25 cellular contexts compared by ENCODE assay signal in genomic region chr1:29959356-29959755, GRCh38.
DNase-seq lines count a peak whose midpoint lies in the region; ATAC-seq, FAIRE-seq and TF ChIP-seq lines count a peak whose summit lies in the region.
"Had no signal": no experiment of that assay in that cellular context is flagged by ENCODE, and none has a peak within 500 bp of the region (broad histone marks: within the 10 kb centered on the region; RNA-seq: fewer than 3 reads in every experiment).

No MANE protein-coding gene starts in this region.

- no peak for TF ChIP-seq EP300 in H1 (IDR thresholded peaks at IDR 0.05; ENCODE audit: borderline replicate concordance in 1 of 2, low read depth in 2 of 2, low read length in 2 of 2)

- ATAC-seq in natural killer cell treated with Interleukin-12 subunit alpha and Interleukin-12 subunit beta and Interleukin-15 and Interleukin-18, amount 100 ng/mL, for 72 hours, result no peak
- ATAC-seq in natural killer cell (no peak), HG03520 (IDR thresholded peaks at IDR 0.05; ENCODE audit: unreplicated experiment) (no peak)
- ATAC-seq: GM12878 had no signal

- H3K18ac ChIP-seq in H1 (ENCODE audit: extremely low read depth, low read length), result no peak overlapping the region
- H3K18ac ChIP-seq in neuronal stem cell (ENCODE audit: low read length), result no peak overlapping the region

- H3K27me3 Mint-ChIP-seq in natural killer cell treated with Interleukin-12 subunit alpha and Interleukin-12 subunit beta and Interleukin-15 and Interleukin-18, amount 100 ng/mL, for 72 hours, result peaks cover 3 to 14% of the 10 kb centered on the region in 2 donors
- H3K27me3 Mint-ChIP-seq in natural killer cell (ENCODE audit: low read depth in 2 of 2), result peaks cover 2 to 28% of the 10 kb centered on the region in 2 donors

- H2BK120ac ChIP-seq in H1 (replicated peaks; ENCODE audit: low read depth, low read length) (no peak overlapping the region), neuronal stem cell (ENCODE audit: low read depth, low read length) (no peak overlapping the region)

- no peaks in the 10 kb centered on the region for H3K9me2 ChIP-seq in OCI-LY7 (ENCODE audit: insufficient read depth, low read length)

- TF ChIP-seq POLR2A in H1 (IDR thresholded peaks at IDR 0.05; ENCODE audit: control extremely low read depth in 1 of 2, low read depth in 2 of 2, low read length in 2 of 2), result no peak

- TF ChIP-seq CTCF in natural killer cell (IDR thresholded peaks at IDR 0.05), result no peak
- TF ChIP-seq CTCF in H1 (IDR thresholded peaks at IDR 0.05; ENCODE audit: control extremely low read depth in 1 of 3, insufficient read depth in 1 of 3, low read depth in 1 of 3, low read length in 3 of 3), result no peak
- TF ChIP-seq CTCF in OCI-LY7 (conservative IDR thresholded peaks at IDR 0.05; ENCODE audit: low read length), result no peak

- CTCF ChIA-PET in H1 (lab: Charles Lee; ENCODE audit: partially characterized antibody) (interaction anchor here (1.2 kb wide), 1 partner anchor 111 kb away, joined by 3 read pairs; no protein-coding TSS in a partner anchor), OCI-LY7 (lab: Charles Lee; ENCODE audit: unreplicated experiment) (no interaction called here)

- no peak overlapping the region for H4K8ac ChIP-seq in H1 (ENCODE audit: extremely low read depth, insufficient read depth, low read length)
- H4K8ac ChIP-seq in neuronal stem cell (ENCODE audit: low read depth, low read length), result no peak overlapping the region

- no peak overlapping the region for H2AFZ ChIP-seq in H1 (ENCODE audit: low read length)
- no peak overlapping the region for H2AFZ ChIP-seq in neuronal stem cell (ENCODE audit: low read length)
- H2AFZ ChIP-seq in OCI-LY7 (ENCODE audit: low read length), result no peak overlapping the region

- H3K4me1 ChIP-seq in H1 (replicated peaks in 1 of 4; ENCODE audit: control insufficient read depth in 3 of 4, insufficient read depth in 4 of 4, low read length in 3 of 4), result peaks cover 0 to 5% (median 0%) of the 10 kb centered on the region in 4 experiments; a peak in 3 of 7 replicates
- peaks cover 0 to 17% of the 10 kb centered on the region in 2 donors for H3K4me1 ChIP-seq in neuronal stem cell (ENCODE audit: control insufficient read depth in 2 of 2, insufficient read depth in 1 of 2, low read depth in 1 of 2, low read length in 2 of 2)
- H3K4me1 ChIP-seq in OCI-LY7 (ENCODE audit: insufficient read depth, low read length, poor library complexity, severe bottlenecking), result no peaks in the 10 kb centered on the region
- H3K4me1 ChIP-seq: BLaER1 had no signal

- H3K27ac ChIP-seq in H1 (ENCODE audit: low read depth, low read length) (no peak overlapping the region), neuronal stem cell (replicated peaks; ENCODE audit: low read length) (no peak overlapping the region), OCI-LY7 (ENCODE audit: low read depth, low read length, poor library complexity, severe bottlenecking) (no peak overlapping the region)
- H3K27ac ChIP-seq: 22Rv1, BLaER1, C4-2B had no signal

- H3K4me1 Mint-ChIP-seq in natural killer cell treated with Interleukin-12 subunit alpha and Interleukin-12 subunit beta and Interleukin-15 and Interleukin-18, amount 100 ng/mL, for 72 hours (ENCODE audit: low read depth in 2 of 2), result peaks cover 6 to 13% of the 10 kb centered on the region in 2 donors
- peaks cover 6% of the 10 kb centered on the region in 2 donors for H3K4me1 Mint-ChIP-seq in natural killer cell
- H3K4me1 Mint-ChIP-seq: B cell; CD8-positive, alpha-beta memory T cell had no signal

- no peaks in the 10 kb centered on the region for H3K9me3 Mint-ChIP-seq in natural killer cell treated with Interleukin-12 subunit alpha and Interleukin-12 subunit beta and Interleukin-15 and Interleukin-18, amount 100 ng/mL, for 72 hours
- no peaks in the 10 kb centered on the region for H3K9me3 Mint-ChIP-seq in natural killer cell
- H3K9me3 Mint-ChIP-seq: CD4-positive, alpha-beta T cell had no signal

- H2AK5ac ChIP-seq in H1 (ENCODE audit: low read depth, low read length), result peak overlapping the region; percentile 76; the same call in 1 of the 2 replicates
- H2AK5ac ChIP-seq in neuronal stem cell (ENCODE audit: low read depth, low read length), result peak overlapping the region; percentile 10

- DNase-seq in natural killer cell treated with Interleukin-12 subunit alpha and Interleukin-12 subunit beta and Interleukin-15 and Interleukin-18, amount 100 ng/mL, for 72 hours (ENCODE audit: low spot score), result peak; percentile 52
- DNase-seq in natural killer cell, result no peak
- no peak for DNase-seq in H1 (ENCODE audit: low read depth in 1 of 2, low spot score in 2 of 2)
- DNase-seq in neuronal stem cell (ENCODE audit: low spot score), result no peak
- peak; percentile 27 for DNase-seq in ureter (ENCODE audit: low spot score)
- DNase-seq in OCI-LY7 (ENCODE audit: low spot score), result no peak
- no peak for DNase-seq in iPS-NIHi7 (ENCODE audit: extremely low spot score)
- DNase-seq: CD4-positive, alpha-beta T cell; CD8-positive, alpha-beta memory T cell; DMS 273 treated with DMSO at 0.1 percent for 48 hours; DMS79; EL; GDM1; GOT3; H7; HCEC 1CT had no signal

- H4K20me1 ChIP-seq in H1 (replicated peaks in 1 of 2; ENCODE audit: control insufficient read depth in 1 of 2, insufficient read depth in 2 of 2, low read length in 2 of 2) (no peaks in the 10 kb centered on the region), OCI-LY7 (ENCODE audit: insufficient read depth, low read length) (no peaks in the 10 kb centered on the region)
- H4K20me1 ChIP-seq: BLaER1 had no signal

- H2BK20ac ChIP-seq in H1 (ENCODE audit: low read length), result no peak overlapping the region

- H3K27me3 ChIP-seq in H1 (replicated peaks in 1 of 4; ENCODE audit: control insufficient read depth in 3 of 4, extremely low read depth in 1 of 4, insufficient read depth in 3 of 4, low read length in 3 of 4) (no peaks in the 10 kb centered on the region; a peak in 1 of 7 replicates), neuronal stem cell (ENCODE audit: control insufficient read depth in 3 of 3, insufficient read depth in 3 of 3, low read depth in 1 of 3, low read length in 3 of 3) (no peaks in the 10 kb centered on the region)
- H3K27me3 ChIP-seq: BLaER1 had no signal

- no peak overlapping the region for H3K4ac ChIP-seq in H1 (replicated peaks; ENCODE audit: insufficient read length, low read depth, low read length)
- H3K4ac ChIP-seq in neuronal stem cell (ENCODE audit: low read length), result no peak overlapping the region

- no peak overlapping the region for H3K56ac ChIP-seq in H1 (replicated peaks; ENCODE audit: insufficient read length, low read depth, low read length)

- TF ChIP-seq RAD21 in H1 (IDR thresholded peaks at IDR 0.05 in 1 of 2, conservative IDR thresholded peaks at IDR 0.05 in 1 of 2; ENCODE audit: low read depth in 2 of 2, low read length in 2 of 2), result no peak

- intact Hi-C loops in natural killer cell (cut with micrococcal nuclease) (no loop called here), OCI-LY7 (cut with micrococcal nuclease; ENCODE audit: unreplicated experiment) (no loop called here)

- no peak overlapping the region for H3K9ac ChIP-seq in H1 (replicated peaks in 1 of 4; ENCODE audit: extremely low read depth in 1 of 4, low read depth in 3 of 4, low read length in 3 of 4)
- no peak overlapping the region for H3K9ac ChIP-seq in neuronal stem cell (ENCODE audit: low read depth, low read length, poor library complexity)
- H3K9ac ChIP-seq: BLaER1 had no signal

- H2BK12ac ChIP-seq in H1 (ENCODE audit: low read depth, low read length) (0 out of 2 replicates have a peak overlapping the region, but pooled peaks have one; percentile 5), neuronal stem cell (ENCODE audit: low read length) (no peak overlapping the region)

- H3K36me3 Mint-ChIP-seq in natural killer cell treated with Interleukin-12 subunit alpha and Interleukin-12 subunit beta and Interleukin-15 and Interleukin-18, amount 100 ng/mL, for 72 hours, result no peaks in the 10 kb centered on the region
- H3K36me3 Mint-ChIP-seq in natural killer cell, result no peaks in the 10 kb centered on the region
- H3K36me3 Mint-ChIP-seq: CD8-positive, alpha-beta memory T cell had no signal

- H3K4me2 ChIP-seq in H1 (ENCODE audit: insufficient read depth in 1 of 2, low read depth in 2 of 2, low read length in 2 of 2), result no peak overlapping the region
- H3K4me2 ChIP-seq in neuronal stem cell (ENCODE audit: insufficient read depth, low read length, poor library complexity, severe bottlenecking), result no peak overlapping the region
- no peak overlapping the region for H3K4me2 ChIP-seq in OCI-LY7 (ENCODE audit: low read length)
- H3K4me2 ChIP-seq: BLaER1 had no signal

- H3K14ac ChIP-seq in H1 (ENCODE audit: insufficient read length) (no peak overlapping the region), neuronal stem cell (ENCODE audit: low read length) (peak overlapping the region; percentile 56)

- H3K4me3 ChIP-seq in H1 (ENCODE audit: extremely low read depth in 1 of 4, insufficient read depth in 2 of 4, low read depth in 3 of 4, low read length in 4 of 4), result no peak overlapping the region
- H3K4me3 ChIP-seq in neuronal stem cell (ENCODE audit: low read length in 2 of 2), result no peak overlapping the region
- no peak overlapping the region for H3K4me3 ChIP-seq in OCI-LY7 (ENCODE audit: low read depth, low read length, poor library complexity, severe bottlenecking)
- H3K4me3 ChIP-seq: BLaER1, GM12878 had no signal

- H3K23ac ChIP-seq in H1 (ENCODE audit: insufficient read length) (no peak overlapping the region), neuronal stem cell (ENCODE audit: low read depth, low read length, poor library complexity) (no peak overlapping the region)

- H4K91ac ChIP-seq in H1 (replicated peaks; ENCODE audit: insufficient read length, low read length), result peak overlapping the region; percentile 47
- H4K91ac ChIP-seq in neuronal stem cell (ENCODE audit: low read depth, low read length, poor library complexity), result no peak overlapping the region

- WGBS in H1 (ENCODE audit: extremely low coverage in 1 of 2, insufficient coverage in 1 of 2, insufficient read length in 1 of 2, insufficient replicate concordance in 2 of 2, low coverage in 1 of 2, low lambda C conversion rate in 2 of 2, missing lambda C conversion rate in 1 of 2), 2 experiments, result 86% methylated on average over 4 of the region's 4 CpGs; no CpG with 5 or more reads in 1 of the 2 experiments
- WGBS in neuronal stem cell (ENCODE audit: extremely low coverage in 2 of 2, insufficient read length in 2 of 2, insufficient replicate concordance in 1 of 2), 2 donors, result no CpG with 5 or more reads among the region's 4 CpGs

- H3K27ac Mint-ChIP-seq in natural killer cell treated with Interleukin-12 subunit alpha and Interleukin-12 subunit beta and Interleukin-15 and Interleukin-18, amount 100 ng/mL, for 72 hours, result no peak overlapping the region
- no peak overlapping the region for H3K27ac Mint-ChIP-seq in natural killer cell
- H3K27ac Mint-ChIP-seq: B cell; CD4-positive, alpha-beta T cell had no signal

- H3K36me3 ChIP-seq in H1 (ENCODE audit: control insufficient read depth in 2 of 4, insufficient read depth in 4 of 4, low read length in 3 of 4), result no peaks in the 10 kb centered on the region
- H3K36me3 ChIP-seq in neuronal stem cell (replicated peaks in 1 of 2; ENCODE audit: control insufficient read depth in 2 of 2, insufficient read depth in 2 of 2, low read length in 2 of 2), result no peaks in the 10 kb centered on the region
- no peaks in the 10 kb centered on the region for H3K36me3 ChIP-seq in OCI-LY7 (ENCODE audit: insufficient read depth, low read length)
- H3K36me3 ChIP-seq: BLaER1 had no signal

- BruUV-seq in OCI-LY7 (replicated peaks; lab: Mats Ljungman, UMichigan), result no TSS peak

- no peak for FAIRE-seq in H1 (lab: Jason Lieb, UNC)
- FAIRE-seq: A204.1, D721Med, GM12878, GM18507 had no signal

- POLR2A ChIA-PET in H1 (lab: Charles Lee; ENCODE audit: partially characterized antibody), result no interaction called here
- POLR2A ChIA-PET in OCI-LY7 (lab: Charles Lee), result no interaction called here

- H3K23me2 ChIP-seq in H1 (ENCODE audit: low read depth, low read length), result no peaks in the 10 kb centered on the region

- no peak overlapping the region for H2BK15ac ChIP-seq in H1 (ENCODE audit: low read length)
- no peak overlapping the region for H2BK15ac ChIP-seq in neuronal stem cell (ENCODE audit: low read length)

- H4K5ac ChIP-seq in H1 (ENCODE audit: insufficient read length, low read depth, low read length), result no peak overlapping the region

- no peaks in the 10 kb centered on the region for H3K79me2 ChIP-seq in H1 (ENCODE audit: control insufficient read depth in 1 of 2, insufficient read depth in 2 of 2, low read length in 2 of 2)
- no peaks in the 10 kb centered on the region for H3K79me2 ChIP-seq in OCI-LY7 (ENCODE audit: insufficient read depth, low read depth, low read length)

- H3K9me3 ChIP-seq in H1 (ENCODE audit: insufficient read depth in 2 of 2, low read depth in 1 of 2, low read length in 1 of 2) (no peaks in the 10 kb centered on the region), neuronal stem cell (replicated peaks in 1 of 2; ENCODE audit: control insufficient read depth in 2 of 2, insufficient read depth in 1 of 2, low read depth in 1 of 2, low read length in 2 of 2) (no peaks in the 10 kb centered on the region), OCI-LY7 (ENCODE audit: low read length) (no peaks in the 10 kb centered on the region)
- H3K9me3 ChIP-seq: BLaER1 had no signal

- H3K79me1 ChIP-seq in H1 (ENCODE audit: low read depth, low read length) (no peaks in the 10 kb centered on the region), neuronal stem cell (ENCODE audit: low read depth, low read length) (no peaks in the 10 kb centered on the region)

- no peak overlapping the region for H2BK5ac ChIP-seq in H1 (ENCODE audit: low read depth, low read length)
- H2BK5ac ChIP-seq in neuronal stem cell (ENCODE audit: low read length), result no peak overlapping the region

- no peak overlapping the region for H3K4me3 Mint-ChIP-seq in natural killer cell treated with Interleukin-12 subunit alpha and Interleukin-12 subunit beta and Interleukin-15 and Interleukin-18, amount 100 ng/mL, for 72 hours
- H3K4me3 Mint-ChIP-seq in natural killer cell, result no peak overlapping the region
- H3K4me3 Mint-ChIP-seq: B cell; CD4-positive, alpha-beta T cell; CD8-positive, alpha-beta memory T cell had no signal

Comparison
In these comparisons a context has a peak if more than half of its experiments do, and no peak if none do; other contexts are left out.
1. DNase-seq: peak in natural killer cell treated with Interleukin-12 subunit alpha and Interleukin-12 subunit beta and Interleukin-15 and Interleukin-18, amount 100 ng/mL, for 72 hours (single experiment) and ureter (single experiment); none in natural killer cell (single experiment), H1 (0 of 2), neuronal stem cell (single experiment), OCI-LY7 (single experiment) and iPS-NIHi7 (single experiment).